ENCODE assay signal across 20 cellular contexts in genomic region chr16:9859706-9860105, GRCh38.
DNase-seq lines count a peak whose midpoint lies in the region; ATAC-seq, FAIRE-seq and TF ChIP-seq lines count a peak whose summit lies in the region.
"Had no signal": no experiment of that assay in that cellular context is flagged by ENCODE, and none has a peak within 500 bp of the region (broad histone marks: within the 10 kb centered on the region; RNA-seq: fewer than 3 reads in every experiment).

No MANE protein-coding gene starts in this region.

- H3K27ac Mint-ChIP-seq in Caco-2 (ENCODE audit: unreplicated experiment) = no peak overlapping the region
- H3K27ac Mint-ChIP-seq: CD4-positive, alpha-beta T cell; GM23338; IgD-negative memory B cell had no signal

- no peak for FAIRE-seq in H1 (lab: Jason Lieb, UNC)
- FAIRE-seq: G401.6, GM12891, GM18507, HepG2 had no signal

- no peak for TF ChIP-seq EP300 in H1 (IDR thresholded peaks at IDR 0.05; ENCODE audit: borderline replicate concordance in 1 of 2, low read depth in 2 of 2, low read length in 2 of 2)

- no peak overlapping the region for H2AFZ ChIP-seq in H1 (ENCODE audit: low read length)
- no peak overlapping the region for H2AFZ ChIP-seq in mesenchymal stem cell (ENCODE audit: low read depth, low read length)
- H2AFZ ChIP-seq: GM23338 had no signal

- TF ChIP-seq POLR2A in H1 (IDR thresholded peaks at IDR 0.05; ENCODE audit: control extremely low read depth in 1 of 2, low read depth in 2 of 2, low read length in 2 of 2) = no peak

- DNase-seq in AG10803 (ENCODE audit: low read depth) (peak; percentile 12), SK-N-MC (ENCODE audit: low read depth, low spot score) (peak; percentile 62), H1 (ENCODE audit: low read depth in 1 of 2, low spot score in 2 of 2) (no peak), mesenchymal stem cell (no peak), H4 (ENCODE audit: low spot score) (no peak), Caco-2 (no peak)
- DNase-seq in stimulated activated CD4-positive, alpha-beta T cell treated with anti-CD3 and anti-CD28 coated beads, Interleukin-15, amount 100 ng/mL, for 24 hours = no peak
- DNase-seq: 8988T; CD4-positive, alpha-beta T cell; DMS79 treated with DMSO at 0.1 percent for 48 hours; H9; KBM-7 had no signal

- H3K14ac ChIP-seq in H1 (ENCODE audit: insufficient read length) = no peak overlapping the region
- H3K14ac ChIP-seq in mesenchymal stem cell (ENCODE audit: low read length in 2 of 2) = no peak overlapping the region

- H2BK20ac ChIP-seq in H1 (ENCODE audit: low read length) = no peak overlapping the region

- H3K9ac ChIP-seq in SK-N-MC (ENCODE audit: insufficient read length) (no peak overlapping the region), H1 (replicated peaks in 1 of 4; ENCODE audit: extremely low read depth in 1 of 4, low read depth in 3 of 4, low read length in 3 of 4) (no peak overlapping the region), mesenchymal stem cell (ENCODE audit: low read length) (peak overlapping the region; percentile 48)

- H3K27me3 ChIP-seq in H1 (replicated peaks in 1 of 4; ENCODE audit: control insufficient read depth in 3 of 4, extremely low read depth in 1 of 4, insufficient read depth in 3 of 4, low read length in 3 of 4) (no peaks in the 10 kb centered on the region), mesenchymal stem cell (ENCODE audit: control insufficient read depth in 1 of 2, insufficient read depth in 1 of 2, low read length in 2 of 2) (no peaks in the 10 kb centered on the region), Caco-2 (replicated peaks; ENCODE audit: control insufficient read depth, insufficient read depth, low read length) (no peaks in the 10 kb centered on the region)

- no TSS peak for BruUV-seq in Caco-2 (replicated peaks; lab: Mats Ljungman, UMichigan)

- no peak overlapping the region for H2BK15ac ChIP-seq in H1 (ENCODE audit: low read length)
- no peak overlapping the region for H2BK15ac ChIP-seq in mesenchymal stem cell (ENCODE audit: low read depth, poor library complexity, severe bottlenecking)

- POLR2A ChIA-PET in H1 (lab: Charles Lee; ENCODE audit: partially characterized antibody) = no interaction called here
- POLR2A ChIA-PET in Caco-2 (lab: Charles Lee) = no interaction called here

- H2BK5ac ChIP-seq in H1 (ENCODE audit: low read depth, low read length) = no peak overlapping the region
- H2BK5ac ChIP-seq in mesenchymal stem cell (ENCODE audit: low read depth, low read length, poor library complexity, severe bottlenecking) = no peak overlapping the region

- H3K36me3 ChIP-seq in SK-N-MC (ENCODE audit: insufficient read depth, low read length) (no peaks in the 10 kb centered on the region), H1 (ENCODE audit: control insufficient read depth in 2 of 4, insufficient read depth in 4 of 4, low read length in 3 of 4) (no peaks in the 10 kb centered on the region), mesenchymal stem cell (ENCODE audit: control insufficient read depth in 1 of 2, insufficient read depth in 2 of 2, low read depth in 1 of 2, low read length in 2 of 2) (no peaks in the 10 kb centered on the region), Caco-2 (ENCODE audit: control insufficient read depth, insufficient read depth, low read length) (no peaks in the 10 kb centered on the region)

- no peak overlapping the region for H3K4me3 Mint-ChIP-seq in Caco-2 (ENCODE audit: unreplicated experiment)
- H3K4me3 Mint-ChIP-seq: CD4-positive, alpha-beta T cell; GM23338; H9; IgD-negative memory B cell had no signal

- TF ChIP-seq CTCF in AG10803 (conservative IDR thresholded peaks at IDR 0.05; ENCODE audit: low read length) (no peak), H1 (IDR thresholded peaks at IDR 0.05; ENCODE audit: control extremely low read depth in 1 of 3, insufficient read depth in 1 of 3, low read depth in 1 of 3, low read length in 3 of 3) (no peak), Caco-2 (IDR thresholded peaks at IDR 0.05; ENCODE audit: insufficient read depth in 1 of 2, low read depth in 1 of 2, low read length in 1 of 2, severe bottlenecking in 1 of 2, unreplicated experiment in 1 of 2) (no peak)

- no peak for ATAC-seq in GM18498 (IDR thresholded peaks at IDR 0.05; ENCODE audit: unreplicated experiment)
- ATAC-seq: GM23338, HepG2 had no signal

- H3K9me3 ChIP-seq in SK-N-MC (ENCODE audit: low read depth, low read length) (no peaks in the 10 kb centered on the region), H1 (ENCODE audit: insufficient read depth in 2 of 2, low read depth in 1 of 2, low read length in 1 of 2) (no peaks in the 10 kb centered on the region), mesenchymal stem cell (ENCODE audit: control insufficient read depth, low read length) (no peaks in the 10 kb centered on the region), Caco-2 (peaks cover 3% of the 10 kb centered on the region; the same call in 1 of the 2 replicates)

- H4K20me1 ChIP-seq in H1 (replicated peaks in 1 of 2; ENCODE audit: control insufficient read depth in 1 of 2, insufficient read depth in 2 of 2, low read length in 2 of 2) = no peaks in the 10 kb centered on the region

- H4K5ac ChIP-seq in H1 (ENCODE audit: insufficient read length, low read depth, low read length) = no peak overlapping the region

- H3K27me3 Mint-ChIP-seq in Caco-2 (ENCODE audit: insufficient read depth, unreplicated experiment) = peaks cover 5% of the 10 kb centered on the region
- H3K27me3 Mint-ChIP-seq: CD4-positive, alpha-beta T cell; IgD-negative memory B cell had no signal

- H4K8ac ChIP-seq in H1 (ENCODE audit: extremely low read depth, insufficient read depth, low read length) (no peak overlapping the region), mesenchymal stem cell (ENCODE audit: low read length) (no peak overlapping the region)

- no peaks in the 10 kb centered on the region for H3K4me1 ChIP-seq in H1 (replicated peaks in 1 of 4; ENCODE audit: control insufficient read depth in 3 of 4, insufficient read depth in 4 of 4, low read length in 3 of 4)
- no peaks in the 10 kb centered on the region for H3K4me1 ChIP-seq in mesenchymal stem cell (ENCODE audit: control insufficient read depth, insufficient read depth, low read depth, low read length)
- no peaks in the 10 kb centered on the region for H3K4me1 ChIP-seq in Caco-2

- no peaks in the 10 kb centered on the region; the same call in none of the 2 replicates for H3K23me2 ChIP-seq in H1 (ENCODE audit: low read depth, low read length)

- no peak overlapping the region for H3K18ac ChIP-seq in H1 (ENCODE audit: extremely low read depth, low read length)
- no peak overlapping the region for H3K18ac ChIP-seq in mesenchymal stem cell (ENCODE audit: low read depth in 1 of 2, low read length in 2 of 2)

- H2BK120ac ChIP-seq in H1 (replicated peaks; ENCODE audit: low read depth, low read length) (no peak overlapping the region), mesenchymal stem cell (ENCODE audit: low read depth, low read length) (no peak overlapping the region)

- H2AK5ac ChIP-seq in H1 (ENCODE audit: low read depth, low read length) = no peak overlapping the region
- H2AK5ac ChIP-seq in mesenchymal stem cell (ENCODE audit: low read length, severe bottlenecking) = no peak overlapping the region

- CTCF ChIA-PET in H1 (lab: Charles Lee; ENCODE audit: partially characterized antibody) = interaction anchor here (0.9 kb wide), 1 partner anchor 25 kb away, joined by 4 read pairs; no protein-coding TSS in a partner anchor
- CTCF ChIA-PET in Caco-2 (lab: Charles Lee) = no interaction called here

- no peaks in the 10 kb centered on the region for H3K79me2 ChIP-seq in H1 (ENCODE audit: control insufficient read depth in 1 of 2, insufficient read depth in 2 of 2, low read length in 2 of 2)

- H3K4me3 ChIP-seq in AG10803 (ENCODE audit: low read length) (no peak overlapping the region), SK-N-MC (no peak overlapping the region), H1 (ENCODE audit: extremely low read depth in 1 of 4, insufficient read depth in 2 of 4, low read depth in 3 of 4, low read length in 4 of 4) (no peak overlapping the region), mesenchymal stem cell (ENCODE audit: insufficient read depth in 1 of 2, low read depth in 1 of 2, low read length in 2 of 2) (no peak overlapping the region), Caco-2 (ENCODE audit: low read depth, low read length) (no peak overlapping the region)
- H3K4me3 ChIP-seq: GM23338 had no signal

- no peak overlapping the region for H2BK12ac ChIP-seq in H1 (ENCODE audit: low read depth, low read length)
- H2BK12ac ChIP-seq in mesenchymal stem cell (ENCODE audit: low read length in 2 of 2) = no peak overlapping the region

- H3K23ac ChIP-seq in H1 (ENCODE audit: insufficient read length) (no peak overlapping the region), mesenchymal stem cell (ENCODE audit: low read length in 2 of 2) (no peak overlapping the region)

- no peaks in the 10 kb centered on the region for H3K9me3 Mint-ChIP-seq in Caco-2 (ENCODE audit: unreplicated experiment)
- H3K9me3 Mint-ChIP-seq: GM23338, H9 had no signal

- intact Hi-C loops in Caco-2 (cut with micrococcal nuclease; ENCODE audit: unreplicated experiment) = no loop called here

- H3K56ac ChIP-seq in H1 (replicated peaks; ENCODE audit: insufficient read length, low read depth, low read length) = peak overlapping the region; percentile 32

- H3K27ac ChIP-seq in SK-N-MC = no peak overlapping the region
- no peak overlapping the region for H3K27ac ChIP-seq in H1 (ENCODE audit: low read depth, low read length)
- H3K27ac ChIP-seq in mesenchymal stem cell (ENCODE audit: low read length, poor library complexity, severe bottlenecking) = no peak overlapping the region
- H3K27ac ChIP-seq: C4-2B had no signal

- TF ChIP-seq RAD21 in H1 (IDR thresholded peaks at IDR 0.05 in 1 of 2, conservative IDR thresholded peaks at IDR 0.05 in 1 of 2; ENCODE audit: low read depth in 2 of 2, low read length in 2 of 2) = no peak

- H3K79me1 ChIP-seq in H1 (ENCODE audit: low read depth, low read length) (no peaks in the 10 kb centered on the region), mesenchymal stem cell (replicated peaks; ENCODE audit: low read length, poor library complexity, severe bottlenecking) (no peaks in the 10 kb centered on the region)

- no peaks in the 10 kb centered on the region for H3K4me1 Mint-ChIP-seq in Caco-2 (ENCODE audit: low read depth, unreplicated experiment)
- H3K4me1 Mint-ChIP-seq: IgD-negative memory B cell had no signal

- WGBS in H1 (ENCODE audit: extremely low coverage in 1 of 2, insufficient coverage in 1 of 2, insufficient read length in 1 of 2, insufficient replicate concordance in 2 of 2, low coverage in 1 of 2, low lambda C conversion rate in 2 of 2, missing lambda C conversion rate in 1 of 2), 2 experiments = 97% methylated on average over 4 of the region's 4 CpGs; no CpG with 5 or more reads in 1 of the 2 experiments
- WGBS in mesenchymal stem cell = 78% methylated on average over 4 of the region's 4 CpGs

- no peaks in the 10 kb centered on the region for H3K36me3 Mint-ChIP-seq in Caco-2 (ENCODE audit: insufficient read depth, unreplicated experiment)
- H3K36me3 Mint-ChIP-seq: IgD-negative memory B cell had no signal

- H4K91ac ChIP-seq in H1 (replicated peaks; ENCODE audit: insufficient read length, low read length) = no peak overlapping the region
- no peak overlapping the region for H4K91ac ChIP-seq in mesenchymal stem cell (ENCODE audit: low read length)

- H3K4me2 ChIP-seq in H1 (ENCODE audit: insufficient read depth in 1 of 2, low read depth in 2 of 2, low read length in 2 of 2) (no peak overlapping the region), mesenchymal stem cell (ENCODE audit: low read length, poor library complexity, severe bottlenecking) (no peak overlapping the region)
- H3K4me2 ChIP-seq: GM23338 had no signal

- H3K4ac ChIP-seq in H1 (replicated peaks; ENCODE audit: insufficient read length, low read depth, low read length) (no peak overlapping the region), mesenchymal stem cell (ENCODE audit: low read depth in 1 of 2, low read length in 2 of 2) (no peak overlapping the region)

Comparison
In these comparisons a context has a peak if more than half of its experiments do, and no peak if none do; other contexts are left out.
1. DNase-seq: peak in AG10803 (single experiment) and SK-N-MC (single experiment); none in H1 (0 of 2), mesenchymal stem cell (single experiment), H4 (single experiment), Caco-2 (0 of 2) and stimulated activated CD4-positive, alpha-beta T cell treated with anti-CD3 and anti-CD28 coated beads, Interleukin-15, amount 100 ng/mL, for 24 hours (single experiment).